9 cellular contexts compared by ENCODE assay signal in the genomic region with DNA sequence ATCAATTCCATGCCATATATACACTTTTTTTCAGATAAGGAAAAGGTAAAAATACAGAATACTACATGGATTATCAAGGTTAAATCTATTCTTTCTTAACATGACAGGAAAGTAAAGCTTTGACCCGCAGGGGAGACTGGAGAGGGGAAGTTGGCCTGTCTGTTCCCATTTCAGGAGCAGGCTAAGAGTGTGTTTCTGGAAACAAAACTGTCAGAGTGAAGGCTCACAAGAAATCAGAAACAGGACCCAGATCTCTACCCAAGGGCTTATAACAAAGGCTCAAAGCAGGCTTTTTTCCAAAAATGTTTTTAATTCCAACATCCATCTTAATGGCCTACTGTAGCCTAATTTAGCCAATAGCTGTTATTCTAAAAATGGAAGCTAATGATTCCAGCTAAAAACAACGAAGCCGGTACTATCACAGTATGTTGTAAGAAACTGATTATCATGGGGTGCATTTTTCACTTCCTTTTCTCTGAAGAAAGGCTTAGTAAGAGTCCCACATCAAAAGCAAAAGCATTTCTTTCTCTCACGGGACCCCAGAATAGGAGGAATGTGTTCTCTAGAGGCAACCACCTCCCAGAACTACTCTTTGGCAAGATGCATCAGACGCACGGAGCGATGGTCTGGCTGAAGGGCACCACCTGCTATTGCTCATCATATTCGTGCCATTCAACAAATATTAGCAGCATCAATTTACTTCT. TPM values are rescaled to one million over a fixed set of nuclear protein-coding genes. Genes with fewer than 3 reads are reported as not detected.
DNase-seq lines count a peak whose midpoint lies in the region; ATAC-seq, FAIRE-seq and TF ChIP-seq lines count a peak whose summit lies in the region.
"Had no signal": no experiment of that assay in that cellular context is flagged by ENCODE, and none has a peak within 500 bp of the region (broad histone marks: within the 10 kb centered on the region; RNA-seq: fewer than 3 reads in every experiment).

No MANE protein-coding gene starts in this region.

- ATAC-seq in GM21367 (IDR thresholded peaks at IDR 0.05; ENCODE audit: unreplicated experiment) (peak; percentile 87), HG03066 (IDR thresholded peaks at IDR 0.05; ENCODE audit: low read depth, unreplicated experiment) (peak; percentile 76), GM21825 (IDR thresholded peaks at IDR 0.05; ENCODE audit: unreplicated experiment) (no peak)

- DNase-seq in GM12891 (ENCODE audit: insufficient read length, low spot score): no peak
- peak; percentile 77 for DNase-seq in NOMO-1 treated with dmso at 0.1 percent for 144 hours (lab: John Stamatoyannopoulos, UW; ENCODE audit: unreplicated experiment)
- DNase-seq in NCI-H524 treated with DMSO at 0.1 percent for 48 hours (lab: John Stamatoyannopoulos, UW): no peak
- DNase-seq in activated CD4-positive, alpha-beta T cell treated with anti-CD3 and anti-CD28 coated beads for 1 hour: no peak
- DNase-seq in UCSD-AML1 (lab: John Stamatoyannopoulos, UW; ENCODE audit: unreplicated experiment): no peak
- DNase-seq: activated gamma-delta T cell treated with Interleukin-2 at 50 U/mL for 16 hours had no signal

- FAIRE-seq in GM12891 (lab: Jason Lieb, UNC): peak; percentile 50

- no peak for TF ChIP-seq POLR2A in GM12891 (IDR thresholded peaks at IDR 0.05; ENCODE audit: low read depth, low read length)

TF ChIP-seq in GM12891, 5 proteins besides CTCF, POLR2A, EP300 and RAD21:
- TF ChIP-seq SPI1 (IDR thresholded peaks at IDR 0.05; ENCODE audit: low read depth, low read length): peak; percentile 90
- no peak for TF ChIP-seq TAF1 (IDR thresholded peaks at IDR 0.05; ENCODE audit: low read depth, low read length)
- TF ChIP-seq POU2F2 (IDR thresholded peaks at IDR 0.05; ENCODE audit: low read depth, low read length): no peak
- no peak for TF ChIP-seq POLR2AphosphoS5 (IDR thresholded peaks at IDR 0.05; ENCODE audit: low read depth, low read length)
- no peak for TF ChIP-seq PAX5 (IDR thresholded peaks at IDR 0.05; ENCODE audit: insufficient read depth, low read length, severe bottlenecking)

RNA-seq across cellular contexts. Expression of a gene that starts 41.4 kb away (rescaled TPM):
- 12.0 TPM for polyA plus RNA-seq in GM12891 (2012; ENCODE audit: low read depth, missing spikeins)
